ENCODE assay signal across 9 cellular contexts in genomic region chr17:42720996-42721583, GRCh38. TPM values are rescaled to one million over a fixed set of nuclear protein-coding genes. Genes with fewer than 3 reads are reported as not detected.
A peak's percentile ranks its signal among the peaks of the same experiment; 100 is the strongest.
DNase-seq lines count a peak whose midpoint lies in the region; ATAC-seq, FAIRE-seq and TF ChIP-seq lines count a peak whose summit lies in the region.
"Had no signal": no experiment of that assay in that cellular context is flagged by ENCODE, and none has a peak within 500 bp of the region (broad histone marks: within the 10 kb centered on the region; RNA-seq: fewer than 3 reads in every experiment).

No MANE protein-coding gene starts in this region.

- H3K27ac Mint-ChIP-seq in activated CD4-positive, alpha-beta memory T cell treated with anti-CD3 and anti-CD28 coated beads for 36 hours = no peak overlapping the region
- no peak overlapping the region for H3K27ac Mint-ChIP-seq in activated CD4-positive, alpha-beta memory T cell treated with anti-CD3 and anti-CD28 coated beads, Interleukin-2, amount 10 ng/mL, durations not matched to agents 7 days and 5 days
- H3K27ac Mint-ChIP-seq: stimulated activated naive CD8-positive, alpha-beta T cell treated with anti-CD3 and anti-CD28 coated beads, Interleukin-15, Interleukin-2, amounts not matched to agents 100 ng/mL and 50 ng/mL, for 24 hours had no signal

- H3K4me1 ChIP-seq in OCI-LY1 (ENCODE audit: insufficient read depth, low read length, severe bottlenecking) (no peaks in the 10 kb centered on the region), keratinocyte (ENCODE audit: control insufficient read depth, extremely low read depth, insufficient read depth, low read length) (no peaks in the 10 kb centered on the region)

- H3K36me3 ChIP-seq in OCI-LY1 (ENCODE audit: insufficient read depth, low read length) (peaks cover 80% of the 10 kb centered on the region), keratinocyte (ENCODE audit: control insufficient read depth in 2 of 2, extremely low read depth in 1 of 2, insufficient read depth in 2 of 2, low read length in 2 of 2) (peaks cover 9 to 17% of the 10 kb centered on the region in 2 experiments)

- intact Hi-C loops in activated CD4-positive, alpha-beta memory T cell treated with anti-CD3 and anti-CD28 coated beads for 36 hours (cut with micrococcal nuclease) = loop anchor here (1.0 kb wide), 1 partner anchor 42 kb away; no protein-coding TSS in a partner anchor

- no peak overlapping the region for H3K4me2 ChIP-seq in OCI-LY1 (ENCODE audit: low read length)
- no peak overlapping the region for H3K4me2 ChIP-seq in keratinocyte (ENCODE audit: control insufficient read depth, extremely low read depth, insufficient read depth, low read depth, low read length)

- H3K27ac ChIP-seq in OCI-LY1 (ENCODE audit: low read depth, low read length, poor library complexity, severe bottlenecking) (no peak overlapping the region), keratinocyte (ENCODE audit: control insufficient read depth, insufficient read depth, low read length) (no peak overlapping the region), substantia nigra (ENCODE audit: low read depth, low read length, poor library complexity, severe bottlenecking) (peak overlapping the region; percentile 40)

- ATAC-seq in HG03378 (IDR thresholded peaks at IDR 0.05; ENCODE audit: unreplicated experiment) = no peak

- TF ChIP-seq CTCF in OCI-LY1 (IDR thresholded peaks at IDR 0.05; ENCODE audit: low read length) (peak; percentile 81), keratinocyte (optimal IDR thresholded peaks at IDR 0.05 in 1 of 3, IDR thresholded peaks at IDR 0.05 in 1 of 3, conservative IDR thresholded peaks at IDR 0.05 in 1 of 3; ENCODE audit: extremely low read depth in 1 of 3, insufficient read depth in 2 of 3, low read length in 3 of 3) (peak; percentile 50 to 71 (median 53))

- no peaks in the 10 kb centered on the region for H3K9me1 ChIP-seq in keratinocyte (ENCODE audit: control insufficient read depth, extremely low read depth, insufficient read depth, low read length)

- CTCF ChIA-PET in activated CD4-positive, alpha-beta memory T cell treated with anti-CD3 and anti-CD28 coated beads for 36 hours (lab: Charles Lee) = interaction anchor here (1.5 to 2.4 kb wide), 3 partner anchors 12 to 143 kb away, joined by 6 to 15 read pairs (median 13); partner anchors contain the start of gene PSMC3IP
- CTCF ChIA-PET in activated CD4-positive, alpha-beta memory T cell treated with anti-CD3 and anti-CD28 coated beads, Interleukin-2, amount 10 ng/mL, durations not matched to agents 7 days and 5 days (lab: Charles Lee) = interaction anchor here (0.7 to 3.5 kb wide), 4 partner anchors 7 to 143 kb away, joined by 3 to 20 read pairs (median 6); no protein-coding TSS in a partner anchor

- POLR2A ChIA-PET in activated CD4-positive, alpha-beta memory T cell treated with anti-CD3 and anti-CD28 coated beads for 36 hours (lab: Charles Lee) = no interaction called here
- POLR2A ChIA-PET in activated CD4-positive, alpha-beta memory T cell treated with anti-CD3 and anti-CD28 coated beads, Interleukin-2, amount 10 ng/mL, durations not matched to agents 7 days and 5 days (lab: Charles Lee) = no interaction called here

- dilution Hi-C loops in keratinocyte (cut with MboI; ENCODE audit: extremely low pct_ligation_motif_present, low sequenced_read_pairs) = no loop called here

- H3K79me2 ChIP-seq in OCI-LY1 (ENCODE audit: insufficient read depth, low read length) = no peaks in the 10 kb centered on the region
- H3K79me2 ChIP-seq in keratinocyte (ENCODE audit: control insufficient read depth, insufficient read depth, low read length) = no peaks in the 10 kb centered on the region

- H3F3A ChIP-seq in OCI-LY1 (ENCODE audit: insufficient read depth, low read length) = no peaks in the 10 kb centered on the region

- H3K9ac ChIP-seq in OCI-LY1 (ENCODE audit: low read length) (no peak overlapping the region), keratinocyte (ENCODE audit: control insufficient read depth, extremely low read depth, insufficient read depth, low read length) (no peak overlapping the region)

- H3K9me3 ChIP-seq in OCI-LY1 (ENCODE audit: low read length) (no peaks in the 10 kb centered on the region), keratinocyte (ENCODE audit: control insufficient read depth, low read depth, low read length) (no peaks in the 10 kb centered on the region)

- no peaks in the 10 kb centered on the region for H4K20me1 ChIP-seq in OCI-LY1 (ENCODE audit: insufficient read depth, low read length)
- H4K20me1 ChIP-seq in keratinocyte (ENCODE audit: control insufficient read depth, extremely low read depth, insufficient read depth, low read length) = no peaks in the 10 kb centered on the region

- peaks cover 2% of the 10 kb centered on the region for H3K4me1 Mint-ChIP-seq in activated CD4-positive, alpha-beta memory T cell treated with anti-CD3 and anti-CD28 coated beads for 36 hours (ENCODE audit: low read depth)
- H3K4me1 Mint-ChIP-seq in activated CD4-positive, alpha-beta memory T cell treated with anti-CD3 and anti-CD28 coated beads, Interleukin-2, amount 10 ng/mL, durations not matched to agents 7 days and 5 days = peaks cover 2% of the 10 kb centered on the region

- H3K27me3 ChIP-seq in OCI-LY1 (ENCODE audit: insufficient read depth, low read length) (no peaks in the 10 kb centered on the region), keratinocyte (ENCODE audit: control insufficient read depth, extremely low read depth, insufficient read depth, low read length) (no peaks in the 10 kb centered on the region)

- H3K9me2 ChIP-seq in OCI-LY1 (ENCODE audit: low read depth, low read length) = no peaks in the 10 kb centered on the region

- H3K36me3 Mint-ChIP-seq in activated CD4-positive, alpha-beta memory T cell treated with anti-CD3 and anti-CD28 coated beads for 36 hours = peaks cover 54% of the 10 kb centered on the region
- peaks cover 61% of the 10 kb centered on the region for H3K36me3 Mint-ChIP-seq in activated CD4-positive, alpha-beta memory T cell treated with anti-CD3 and anti-CD28 coated beads, Interleukin-2, amount 10 ng/mL, durations not matched to agents 7 days and 5 days (ENCODE audit: low read depth)

- H3K4me3 ChIP-seq in OCI-LY1 (ENCODE audit: low read depth, low read length, poor library complexity, severe bottlenecking) (no peak overlapping the region), keratinocyte (ENCODE audit: control insufficient read depth in 2 of 3, extremely low read depth in 1 of 3, insufficient read depth in 2 of 3, low read depth in 1 of 3, low read length in 3 of 3) (no peak overlapping the region)

- H2AFZ ChIP-seq in OCI-LY1 (ENCODE audit: low read length) (no peak overlapping the region), keratinocyte (ENCODE audit: control insufficient read depth, low read length) (no peak overlapping the region)

- H3K4me3 Mint-ChIP-seq in activated CD4-positive, alpha-beta memory T cell treated with anti-CD3 and anti-CD28 coated beads for 36 hours = no peak overlapping the region
- no peak overlapping the region for H3K4me3 Mint-ChIP-seq in activated CD4-positive, alpha-beta memory T cell treated with anti-CD3 and anti-CD28 coated beads, Interleukin-2, amount 10 ng/mL, durations not matched to agents 7 days and 5 days
- H3K4me3 Mint-ChIP-seq: stimulated activated naive CD8-positive, alpha-beta T cell treated with anti-CD3 and anti-CD28 coated beads, Interleukin-15, Interleukin-2, amounts not matched to agents 100 ng/mL and 50 ng/mL, for 24 hours had no signal

- H3K9me3 Mint-ChIP-seq in activated CD4-positive, alpha-beta memory T cell treated with anti-CD3 and anti-CD28 coated beads for 36 hours = no peaks in the 10 kb centered on the region
- no peaks in the 10 kb centered on the region for H3K9me3 Mint-ChIP-seq in activated CD4-positive, alpha-beta memory T cell treated with anti-CD3 and anti-CD28 coated beads, Interleukin-2, amount 10 ng/mL, durations not matched to agents 7 days and 5 days
- H3K9me3 Mint-ChIP-seq: stimulated activated naive CD8-positive, alpha-beta T cell treated with anti-CD3 and anti-CD28 coated beads, Interleukin-15, Interleukin-2, amounts not matched to agents 100 ng/mL and 50 ng/mL, for 24 hours had no signal

- peak; percentile 14 for DNase-seq in activated CD4-positive, alpha-beta memory T cell treated with anti-CD3 and anti-CD28 coated beads for 36 hours
- no peak for DNase-seq in activated CD4-positive, alpha-beta memory T cell treated with anti-CD3 and anti-CD28 coated beads, Interleukin-2, amount 10 ng/mL, durations not matched to agents 7 days and 5 days
- DNase-seq in Kasumi-1 (lab: John Stamatoyannopoulos, UW) (peak; percentile 68 to 78), T47D (ENCODE audit: low read depth in 1 of 2, low spot score in 1 of 2) (peak; percentile 63 to 82), keratinocyte (ENCODE audit: low read depth, low spot score) (no peak), substantia nigra (lab: John Stamatoyannopoulos, UW) (peak in 16 of 49 donors; percentile 3 to 71 (median 11))

- H3K27me3 Mint-ChIP-seq in activated CD4-positive, alpha-beta memory T cell treated with anti-CD3 and anti-CD28 coated beads for 36 hours = no peaks in the 10 kb centered on the region
- no peaks in the 10 kb centered on the region for H3K27me3 Mint-ChIP-seq in activated CD4-positive, alpha-beta memory T cell treated with anti-CD3 and anti-CD28 coated beads, Interleukin-2, amount 10 ng/mL, durations not matched to agents 7 days and 5 days
- H3K27me3 Mint-ChIP-seq: stimulated activated naive CD8-positive, alpha-beta T cell treated with anti-CD3 and anti-CD28 coated beads, Interleukin-15, Interleukin-2, amounts not matched to agents 100 ng/mL and 50 ng/mL, for 24 hours had no signal

- peak; percentile 55 for FAIRE-seq in keratinocyte (lab: Jason Lieb, UNC)

- in situ Hi-C loops in T47D (cut with HindIII; ENCODE audit: low pct_unique_long_range_greater_than_20kb, low sequenced_read_pairs) = no loop called here

RNA-seq across cellular contexts. Expression of gene EZH1, which starts 23.8 kb away (rescaled TPM):
- total RNA-seq in activated CD4-positive, alpha-beta memory T cell treated with anti-CD3 and anti-CD28 coated beads for 36 hours = 10 to 100 TPM; 29.7 to 33.9 TPM
- 10 to 100 TPM; 51.9 to 55.3 TPM for total RNA-seq in activated CD4-positive, alpha-beta memory T cell treated with anti-CD3 and anti-CD28 coated beads, Interleukin-2, amount 10 ng/mL, durations not matched to agents 7 days and 5 days
- polyA plus RNA-seq in keratinocyte = 13.6 to 18.4 TPM (median 18.3 TPM) in 3 replicates
- 19.8 TPM for polyA plus RNA-seq in keratinocyte (2011; ENCODE audit: low read depth)
- 6.7 and 9.7 TPM in 2 replicates for polyA plus RNA-seq in keratinocyte (2011; cell fraction: cytosol; rRNA removed)
- polyA plus RNA-seq in keratinocyte (2011; cell fraction: nucleus; rRNA removed) = 93.1 and 102 TPM in 2 replicates
- 6.7 and 16.7 TPM in 2 replicates for polyA plus RNA-seq in keratinocyte (2012; ENCODE audit: low replicate concordance)
- 24.2 to 35.1 TPM (median 30.9 TPM) in 3 replicates for polyA minus RNA-seq in keratinocyte
- 6.9 TPM for polyA minus RNA-seq in keratinocyte (2011; cell fraction: cytosol; rRNA and poly(A)+ RNA removed)
- 15.0 and 27.4 TPM in 2 replicates for polyA minus RNA-seq in keratinocyte (2011; cell fraction: nucleus; rRNA and poly(A)+ RNA removed)

RNA-seq across cellular contexts. Expression of gene CNTNAP1, which starts 38.8 kb away (rescaled TPM):
- 1 to 10 TPM; 1.8 to 1.9 TPM for total RNA-seq in activated CD4-positive, alpha-beta memory T cell treated with anti-CD3 and anti-CD28 coated beads for 36 hours
- total RNA-seq in activated CD4-positive, alpha-beta memory T cell treated with anti-CD3 and anti-CD28 coated beads, Interleukin-2, amount 10 ng/mL, durations not matched to agents 7 days and 5 days = 1 to 10 TPM; 1.2 TPM
- 0.46 to 2.0 TPM (median 0.71 TPM) in 3 replicates for polyA plus RNA-seq in keratinocyte
- polyA plus RNA-seq in keratinocyte (2011; ENCODE audit: low read depth) = 0.26 TPM
- polyA plus RNA-seq in keratinocyte (2011; cell fraction: cytosol; rRNA removed) = 0.23 and 0.34 TPM in 2 replicates
- polyA plus RNA-seq in keratinocyte (2011; cell fraction: nucleus; rRNA removed) = 3.2 and 3.7 TPM in 2 replicates
- 0.24 and 1.7 TPM in 2 replicates for polyA plus RNA-seq in keratinocyte (2012; ENCODE audit: low replicate concordance)
- 0.76 to 3.8 TPM (median 1.1 TPM) in 3 replicates for polyA minus RNA-seq in keratinocyte
- not detected for polyA minus RNA-seq in keratinocyte (2011; cell fraction: cytosol; rRNA and poly(A)+ RNA removed)
- 1.8 and 2.3 TPM in 2 replicates for polyA minus RNA-seq in keratinocyte (2011; cell fraction: nucleus; rRNA and poly(A)+ RNA removed)

RNA-seq across cellular contexts. Expression of gene CCR10, which starts 39.4 kb away (rescaled TPM):
- under 1 TPM; 0.38 to 0.65 TPM for total RNA-seq in activated CD4-positive, alpha-beta memory T cell treated with anti-CD3 and anti-CD28 coated beads for 36 hours
- total RNA-seq in activated CD4-positive, alpha-beta memory T cell treated with anti-CD3 and anti-CD28 coated beads, Interleukin-2, amount 10 ng/mL, durations not matched to agents 7 days and 5 days = 1 to 10 TPM in 1 of 2 experiments, under 1 TPM in 1; 0.68 to 1.1 TPM
- 0.02 to 0.05 TPM (median 0.03 TPM) in 3 replicates for polyA plus RNA-seq in keratinocyte
- not detected for polyA plus RNA-seq in keratinocyte (2011; ENCODE audit: low read depth)
- polyA plus RNA-seq in keratinocyte (2011; cell fraction: cytosol; rRNA removed) = not detected in 2 replicates
- polyA plus RNA-seq in keratinocyte (2011; cell fraction: nucleus; rRNA removed) = 0.17 and 0.27 TPM in 2 replicates
- 0.18 TPM in 1 of 2 replicates, not detected in the other for polyA plus RNA-seq in keratinocyte (2012; ENCODE audit: low replicate concordance)
- 0.20 TPM in 1 of 3 replicates, not detected in the others for polyA minus RNA-seq in keratinocyte
- polyA minus RNA-seq in keratinocyte (2011; cell fraction: cytosol; rRNA and poly(A)+ RNA removed) = not detected
- not detected in 2 replicates for polyA minus RNA-seq in keratinocyte (2011; cell fraction: nucleus; rRNA and poly(A)+ RNA removed)

RNA-seq across cellular contexts. Expression of gene RAMP2, which starts 39.9 kb away (rescaled TPM):
- total RNA-seq in activated CD4-positive, alpha-beta memory T cell treated with anti-CD3 and anti-CD28 coated beads for 36 hours = not detected
- total RNA-seq in activated CD4-positive, alpha-beta memory T cell treated with anti-CD3 and anti-CD28 coated beads, Interleukin-2, amount 10 ng/mL, durations not matched to agents 7 days and 5 days = not detected
- 0.19 TPM in 1 of 3 replicates, not detected in the others for polyA plus RNA-seq in keratinocyte
- polyA plus RNA-seq in keratinocyte (2011; ENCODE audit: low read depth) = not detected
- not detected in 2 replicates for polyA plus RNA-seq in keratinocyte (2011; cell fraction: cytosol; rRNA removed)
- not detected in 2 replicates for polyA plus RNA-seq in keratinocyte (2011; cell fraction: nucleus; rRNA removed)
- not detected in 2 replicates for polyA plus RNA-seq in keratinocyte (2012; ENCODE audit: low replicate concordance)
- not detected in 3 replicates for polyA minus RNA-seq in keratinocyte
- polyA minus RNA-seq in keratinocyte (2011; cell fraction: cytosol; rRNA and poly(A)+ RNA removed) = not detected
- polyA minus RNA-seq in keratinocyte (2011; cell fraction: nucleus; rRNA and poly(A)+ RNA removed) = not detected in 2 replicates

RNA-seq across cellular contexts. Expression of gene PLEKHH3, which starts 44.3 kb away (rescaled TPM):
- total RNA-seq in activated CD4-positive, alpha-beta memory T cell treated with anti-CD3 and anti-CD28 coated beads for 36 hours = 1 to 10 TPM; 1.1 to 1.2 TPM
- total RNA-seq in activated CD4-positive, alpha-beta memory T cell treated with anti-CD3 and anti-CD28 coated beads, Interleukin-2, amount 10 ng/mL, durations not matched to agents 7 days and 5 days = 1 to 10 TPM; 1.8 to 3.1 TPM
- polyA plus RNA-seq in keratinocyte = 3.1 to 10.7 TPM (median 4.9 TPM) in 3 replicates
- 11.6 TPM for polyA plus RNA-seq in keratinocyte (2011; ENCODE audit: low read depth)
- 2.5 and 7.9 TPM in 2 replicates for polyA plus RNA-seq in keratinocyte (2011; cell fraction: cytosol; rRNA removed)
- 13.2 and 20.7 TPM in 2 replicates for polyA plus RNA-seq in keratinocyte (2011; cell fraction: nucleus; rRNA removed)
- polyA plus RNA-seq in keratinocyte (2012; ENCODE audit: low replicate concordance) = 10.7 and 25.0 TPM in 2 replicates
- 2.9 to 4.3 TPM (median 3.1 TPM) in 3 replicates for polyA minus RNA-seq in keratinocyte
- 17.3 TPM for polyA minus RNA-seq in keratinocyte (2011; cell fraction: cytosol; rRNA and poly(A)+ RNA removed)
- polyA minus RNA-seq in keratinocyte (2011; cell fraction: nucleus; rRNA and poly(A)+ RNA removed) = 13.1 and 17.9 TPM in 2 replicates

Comparison
In these comparisons a context has a peak if more than half of its experiments do, and no peak if none do; other contexts are left out.
1. DNase-seq: peak in activated CD4-positive, alpha-beta memory T cell treated with anti-CD3 and anti-CD28 coated beads for 36 hours (single experiment), Kasumi-1 (2 of 2) and T47D (2 of 2); none in activated CD4-positive, alpha-beta memory T cell treated with anti-CD3 and anti-CD28 coated beads, Interleukin-2, amount 10 ng/mL, durations not matched to agents 7 days and 5 days (single experiment) and keratinocyte (single experiment).